In genomic region chr1:25232027-25232865, GRCh38 we compare ENCODE assay signal across 8 cellular contexts. TPM values are rescaled to one million over a fixed set of nuclear protein-coding genes. Genes with fewer than 3 reads are reported as not detected.
A peak's percentile ranks its signal among the peaks of the same experiment; 100 is the strongest.
DNase-seq lines count a peak whose midpoint lies in the region; ATAC-seq and TF ChIP-seq lines count a peak whose summit lies in the region.

Gene SYF2, minus strand, starts transcription at chr1:25232502. Its CDS starts 35 bp downstream, at chr1:25232467.

- intact Hi-C loops in CD14-positive monocyte (cut with micrococcal nuclease) (no loop called here), lower leg skin (cut with DNase I; ENCODE audit: low total_unique reads) (loop anchor here (10.0 kb wide), 1 partner anchor 573 kb away; the partner anchor contains the start of gene SELENON)
- intact Hi-C loops in activated CD4-positive, alpha-beta memory T cell treated with anti-CD3 and anti-CD28 coated beads for 36 hours (cut with micrococcal nuclease), result loop anchor here (1.0 to 10.0 kb wide), 5 partner anchors 8 to 817 kb away; partner anchors contain the start of genes NIPAL3, SRRM1 and STPG1

- POLR2A ChIA-PET in activated CD4-positive, alpha-beta memory T cell treated with anti-CD3 and anti-CD28 coated beads for 36 hours (lab: Charles Lee), result interaction anchor here (0.5 to 2.6 kb wide), 11 partner anchors 9 to 590 kb away, joined by 3 to 29 read pairs (median 5); partner anchors contain the start of genes RSRP1, RUNX3 and TMEM50A

- peaks cover 14% of the 10 kb centered on the region for H3K4me1 Mint-ChIP-seq in CD14-positive monocyte
- peaks cover 35% of the 10 kb centered on the region for H3K4me1 Mint-ChIP-seq in activated CD4-positive, alpha-beta memory T cell treated with anti-CD3 and anti-CD28 coated beads for 36 hours (ENCODE audit: low read depth)

- peaks cover 0 to 2% (median 0%) of the 10 kb centered on the region in 7 donors for H3K9me3 Mint-ChIP-seq in CD14-positive monocyte
- no peaks in the 10 kb centered on the region for H3K9me3 Mint-ChIP-seq in activated CD4-positive, alpha-beta memory T cell treated with anti-CD3 and anti-CD28 coated beads for 36 hours

- TF ChIP-seq CTCF in CD14-positive monocyte (IDR thresholded peaks at IDR 0.05) (no peak), lower leg skin (IDR thresholded peaks at IDR 0.05) (no peak)

- ATAC-seq in GM19452 (IDR thresholded peaks at IDR 0.05; ENCODE audit: unreplicated experiment), result peak; percentile 63

- H3K36me3 ChIP-seq in ectodermal cell (ENCODE audit: control insufficient read depth, insufficient read depth, low read length), result peaks cover 8% of the 10 kb centered on the region

- peak within 1 kb of the TSS; percentile 90 for H3K27ac ChIP-seq in ectodermal cell (ENCODE audit: insufficient read depth, low read depth, low read length, poor library complexity, severe bottlenecking)

- H3K4me3 Mint-ChIP-seq in CD14-positive monocyte, result no peak within 1 kb of the TSS
- H3K4me3 Mint-ChIP-seq in activated CD4-positive, alpha-beta memory T cell treated with anti-CD3 and anti-CD28 coated beads for 36 hours, result no peak within 1 kb of the TSS

- 1% methylated on average over 54 of the region's 54 CpGs for WGBS in ectodermal cell, 2 experiments
- 0 to 1% methylated on average over 38 to 49 of the region's 54 CpGs for WGBS in lower leg skin, 2 donors

- no peaks in the 10 kb centered on the region for H3K9me3 ChIP-seq in ectodermal cell (ENCODE audit: control insufficient read depth, low read length)

- CTCF ChIA-PET in activated CD4-positive, alpha-beta memory T cell treated with anti-CD3 and anti-CD28 coated beads for 36 hours (lab: Charles Lee), result interaction anchor here (0.9 to 1.4 kb wide), 4 partner anchors 9 to 195 kb away, joined by 3 to 7 read pairs (median 4); partner anchors contain the start of gene RSRP1

- DNase-seq in CD14-positive monocyte (ENCODE audit: low spot score) (peak; percentile 89), HK-2 (ENCODE audit: unreplicated experiment) (peak; percentile 85), NCI-H82 treated with DMSO at 0.1 percent for 48 hours (lab: John Stamatoyannopoulos, UW; ENCODE audit: unreplicated experiment) (peak; percentile 93), lower leg skin (ENCODE audit: low spot score in 2 of 2) (peak; percentile 93 to 98)
- DNase-seq in activated CD4-positive, alpha-beta memory T cell treated with anti-CD3 and anti-CD28 coated beads for 36 hours, result peak; percentile 92
- peak; percentile 78 to 85 for DNase-seq in stimulated activated CD4-positive, alpha-beta T cell treated with anti-CD3 and anti-CD28 coated beads, Interleukin-4, amount 100 ng/mL, for 48 hours (ENCODE audit: low read depth in 2 of 2)

- H3K4me1 ChIP-seq in ectodermal cell (ENCODE audit: control insufficient read depth, insufficient read depth, low read length), result peaks cover 4% of the 10 kb centered on the region

- H3K4me3 ChIP-seq in ectodermal cell (ENCODE audit: insufficient read depth, low read depth, low read length) (peak within 1 kb of the TSS; percentile 70), lower leg skin (ENCODE audit: low read depth, poor library complexity, severe bottlenecking) (peak within 1 kb of the TSS; percentile 97)

- peaks cover 39 to 46% of the 10 kb centered on the region in 2 donors for H3K36me3 Mint-ChIP-seq in CD14-positive monocyte
- H3K36me3 Mint-ChIP-seq in activated CD4-positive, alpha-beta memory T cell treated with anti-CD3 and anti-CD28 coated beads for 36 hours, result peaks cover 14% of the 10 kb centered on the region

- peak in 1 of 2 donors; percentile 42 for TF ChIP-seq POLR2A in lower leg skin (IDR thresholded peaks at IDR 0.05)

- H3K27me3 ChIP-seq in ectodermal cell (ENCODE audit: control insufficient read depth, insufficient read depth, low read length, poor library complexity, severe bottlenecking), result no peaks in the 10 kb centered on the region

- no peak within 1 kb of the TSS for H3K27ac Mint-ChIP-seq in CD14-positive monocyte
- H3K27ac Mint-ChIP-seq in activated CD4-positive, alpha-beta memory T cell treated with anti-CD3 and anti-CD28 coated beads for 36 hours, result no peak within 1 kb of the TSS

- H3K27me3 Mint-ChIP-seq in CD14-positive monocyte (ENCODE audit: low read depth in 3 of 3), result no peaks in the 10 kb centered on the region
- no peaks in the 10 kb centered on the region for H3K27me3 Mint-ChIP-seq in activated CD4-positive, alpha-beta memory T cell treated with anti-CD3 and anti-CD28 coated beads for 36 hours

RNA-seq across cellular contexts. Expression of gene SYF2, which starts in this region (rescaled TPM):
- polyA plus RNA-seq in CD14-positive monocyte, result 10 to 100 TPM; 45.1 to 52.9 TPM
- total RNA-seq in activated CD4-positive, alpha-beta memory T cell treated with anti-CD3 and anti-CD28 coated beads for 36 hours, result 10 to 100 TPM; 45.1 to 45.6 TPM
- 54.7 TPM for polyA plus RNA-seq in ectodermal cell (2013, experiment 1 of 4)
- 63.1 TPM for polyA plus RNA-seq in ectodermal cell (2013, experiment 2 of 4)
- polyA plus RNA-seq in ectodermal cell (2013, experiment 3 of 4), result 53.5 TPM
- 63.8 TPM for polyA plus RNA-seq in ectodermal cell (2013, experiment 4 of 4)
- total RNA-seq in lower leg skin, result 10 to 100 TPM; 53.4 to 65.7 (median 61.9) TPM

Comparison
In these comparisons a context has a peak if more than half of its experiments do, and no peak if none do; other contexts are left out.
1. Peak in every context shown above with its lines: DNase-seq, ATAC-seq, H3K4me3 ChIP-seq and H3K27ac ChIP-seq.
2. intact Hi-C loops: an anchor here in activated CD4-positive, alpha-beta memory T cell treated with anti-CD3 and anti-CD28 coated beads for 36 hours (1.0 to 10.0 kb wide) and lower leg skin (10.0 kb wide); none called in CD14-positive monocyte.